In the genomic region with DNA sequence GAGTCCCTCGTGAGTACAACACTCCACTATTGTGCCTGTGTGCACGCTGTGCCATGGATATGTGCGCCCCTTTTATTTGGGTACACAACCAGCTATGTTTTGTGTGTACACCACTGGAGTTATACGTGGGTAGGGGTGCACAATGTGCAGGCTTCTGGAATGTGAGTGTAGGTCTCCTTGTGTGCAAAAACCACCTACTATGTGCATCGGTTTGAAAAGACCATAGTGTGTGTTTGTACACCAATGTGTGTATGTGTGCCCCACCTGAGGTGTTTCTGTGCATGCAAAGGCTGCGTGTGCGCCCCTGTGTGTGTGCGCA, we compare ENCODE assay signal across 9 cellular contexts.
DNase-seq lines count a peak whose midpoint lies in the region; ATAC-seq and TF ChIP-seq lines count a peak whose summit lies in the region.
"Had no signal": no experiment of that assay in that cellular context is flagged by ENCODE, and none has a peak within 500 bp of the region (broad histone marks: within the 10 kb centered on the region; RNA-seq: fewer than 3 reads in every experiment).

No MANE protein-coding gene starts in this region.

- WGBS in esophagus squamous epithelium, 2 donors = 58 to 77% methylated on average over 6 of the region's 8 CpGs
- WGBS in upper lobe of left lung, 2 donors = 47 to 58% methylated on average over 7 to 8 of the region's 8 CpGs

- peak overlapping the region in 2 of 3 experiments; percentile 83 for H3K4me3 Mint-ChIP-seq in nephron

- H3K27me3 Mint-ChIP-seq in nephron (ENCODE audit: low read depth) = peaks cover 9% of the 10 kb centered on the region

- intact Hi-C loops in esophagus squamous epithelium (cut with DNase I) = no loop called here

- peak overlapping the region in 1 of 3 experiments; percentile 85 for H3K27ac Mint-ChIP-seq in nephron

- H3K36me3 Mint-ChIP-seq in nephron (ENCODE audit: low read depth) = no peaks in the 10 kb centered on the region
- H3K36me3 Mint-ChIP-seq: stimulated activated naive B cell treated with anti-CD40 and anti-IgM and Interleukin-4, amounts not matched to agents 10 μg/mL and 1 μg/mL and 100 μg/mL, for 72 hours had no signal

- TF ChIP-seq CTCF in esophagus squamous epithelium (IDR thresholded peaks at IDR 0.05) (no peak), nephron (IDR thresholded peaks at IDR 0.05; ENCODE audit: unreplicated experiment in 3 of 3) (no peak), upper lobe of left lung (IDR thresholded peaks at IDR 0.05) (no peak)

- no peak for ATAC-seq in upper lobe of left lung (ENCODE audit: low FRiP score in 2 of 2)
- ATAC-seq: stimulated activated naive B cell treated with anti-CD40 and anti-IgM and Interleukin-4, amounts not matched to agents 10 μg/mL and 1 μg/mL and 100 μg/mL, for 72 hours had no signal

- H3K27me3 ChIP-seq in SJSA1 (replicated peaks) (no peaks in the 10 kb centered on the region), esophagus squamous epithelium (peaks cover 0 to 55% (median 0%) of the 10 kb centered on the region in 4 donors), upper lobe of left lung (no peaks in the 10 kb centered on the region)

- no peak for TF ChIP-seq EP300 in upper lobe of left lung (IDR thresholded peaks at IDR 0.05)

- TF ChIP-seq POLR2A in esophagus squamous epithelium (IDR thresholded peaks at IDR 0.05) (no peak), upper lobe of left lung (IDR thresholded peaks at IDR 0.05) (no peak)

- H3K9me3 ChIP-seq in SJSA1 (replicated peaks) = no peaks in the 10 kb centered on the region
- H3K9me3 ChIP-seq in esophagus squamous epithelium = no peaks in the 10 kb centered on the region
- no peaks in the 10 kb centered on the region for H3K9me3 ChIP-seq in upper lobe of left lung

- H3K4me3 ChIP-seq in SJSA1 = peak overlapping the region; percentile 28
- peak overlapping the region; percentile 6 to 59 (median 32) for H3K4me3 ChIP-seq in esophagus squamous epithelium
- H3K4me3 ChIP-seq in upper lobe of left lung = peak overlapping the region in 3 of 4 donors; percentile 27 to 35 (median 33)

- H3K4me1 ChIP-seq in SJSA1 (replicated peaks) (peaks cover 45% of the 10 kb centered on the region), esophagus squamous epithelium (peaks cover 28 to 76% (median 42%) of the 10 kb centered on the region in 3 donors), upper lobe of left lung (peaks cover 18 to 50% (median 41%) of the 10 kb centered on the region in 4 donors)

- H3K27ac ChIP-seq in SJSA1 = peak overlapping the region; percentile 84
- H3K27ac ChIP-seq in esophagus squamous epithelium = peak overlapping the region; percentile 72 to 93 (median 87)
- peak overlapping the region; percentile 79 to 85 (median 82) for H3K27ac ChIP-seq in upper lobe of left lung

- no peaks in the 10 kb centered on the region for H3K9me3 Mint-ChIP-seq in nephron
- H3K9me3 Mint-ChIP-seq: stimulated activated naive B cell treated with anti-CD40 and anti-IgM and Interleukin-4, amounts not matched to agents 10 μg/mL and 1 μg/mL and 100 μg/mL, for 72 hours had no signal

- H3K36me3 ChIP-seq in SJSA1 = no peaks in the 10 kb centered on the region
- no peaks in the 10 kb centered on the region for H3K36me3 ChIP-seq in esophagus squamous epithelium
- no peaks in the 10 kb centered on the region for H3K36me3 ChIP-seq in upper lobe of left lung

- H3K4me1 Mint-ChIP-seq in nephron = peaks cover 6% of the 10 kb centered on the region

- DNase-seq in SJSA1 (ENCODE audit: low read depth in 1 of 2, low spot score in 2 of 2) (no peak), esophagus squamous epithelium (lab: John Stamatoyannopoulos, UW) (no peak), upper lobe of left lung (no peak), NCI-H2029 (lab: John Stamatoyannopoulos, UW) (no peak), NOMO-1 (lab: John Stamatoyannopoulos, UW; ENCODE audit: unreplicated experiment in 2 of 2) (no peak)
- DNase-seq in stimulated activated CD4-positive, alpha-beta T cell treated with anti-CD3 and anti-CD28 coated beads, Interleukin-4, amount 100 ng/mL, for 24 hours = no peak
- DNase-seq: NCI-H2171; stimulated activated naive B cell treated with anti-CD40 and anti-IgM and Interleukin-4, amounts not matched to agents 10 μg/mL and 1 μg/mL and 100 μg/mL, for 72 hours had no signal
